Comparison of ENCODE assay signal across 8 cellular contexts in genomic region chr10:24382979-24383663, GRCh38.
DNase-seq lines count a peak whose midpoint lies in the region; ATAC-seq lines count a peak whose summit lies in the region.

No MANE protein-coding gene starts in this region.

- ATAC-seq in GM18907 (IDR thresholded peaks at IDR 0.05; ENCODE audit: unreplicated experiment) = peak; percentile 76
- peak; percentile 68 for ATAC-seq in HG02642 (IDR thresholded peaks at IDR 0.05; ENCODE audit: poor library complexity, unreplicated experiment)
- peak; percentile 48 for ATAC-seq in left colon

- intact Hi-C loops in left colon (cut with DNase I, micrococcal nuclease) = no loop called here

- DNase-seq in RPMI8226 = peak; percentile 2
- DNase-seq in left colon = peak; percentile 28 to 49
- no peak for DNase-seq in NCI-H2227 (lab: John Stamatoyannopoulos, UW; ENCODE audit: unreplicated experiment)
- no peak for DNase-seq in SKM-1 treated with dmso at 0.1 percent for 144 hours (lab: John Stamatoyannopoulos, UW; ENCODE audit: unreplicated experiment)
- DNase-seq in NCI-H524 (lab: John Stamatoyannopoulos, UW) = no peak
- no peak for DNase-seq in NCI-H2029 (lab: John Stamatoyannopoulos, UW)

Comparison
In these comparisons a context has a peak if more than half of its experiments do, and no peak if none do; other contexts are left out.
1. DNase-seq: peak in RPMI8226 (single experiment) and left colon (2 of 2); none in NCI-H2227 (single experiment), SKM-1 treated with dmso at 0.1 percent for 144 hours (single experiment), NCI-H524 (0 of 2) and NCI-H2029 (single experiment).
2. Peak in every context shown above with its lines, with median percentiles within 50 percentile points of each other: ATAC-seq.